In genomic region chr5:180099733-180100611, GRCh38 we compare ENCODE assay signal across 17 cellular contexts. TPM values are rescaled to one million over a fixed set of nuclear protein-coding genes. Genes with fewer than 3 reads are reported as not detected.
A peak's percentile ranks its signal among the peaks of the same experiment; 100 is the strongest.
DNase-seq lines count a peak whose midpoint lies in the region; ATAC-seq, FAIRE-seq and TF ChIP-seq lines count a peak whose summit lies in the region.
"Had no signal": no experiment of that assay in that cellular context is flagged by ENCODE, and none has a peak within 500 bp of the region (broad histone marks: within the 10 kb centered on the region; RNA-seq: fewer than 3 reads in every experiment).

No MANE protein-coding gene starts in this region.

- peaks cover 7% of the 10 kb centered on the region for H3K27me3 Mint-ChIP-seq in H9 (ENCODE audit: low read depth)

- no peak overlapping the region for H2BK20ac ChIP-seq in H9 (ENCODE audit: low read depth, low read length, poor library complexity, severe bottlenecking)

- H3K14ac ChIP-seq in H9 (ENCODE audit: insufficient read depth, low read length): peak overlapping the region; percentile 5; the same call in 1 of the 2 replicates

- H2AK5ac ChIP-seq in H9 (ENCODE audit: insufficient read length, low read length): no peak overlapping the region

- no peak overlapping the region for H3K4ac ChIP-seq in H9 (ENCODE audit: low read depth, low read length)

- BruUV-seq in HepG2 (replicated peaks; lab: Mats Ljungman, UMichigan): no TSS peak

- DNase-seq in activated CD4-positive, CD25-positive, alpha-beta regulatory T cell treated with anti-CD3 and anti-CD28 coated beads, Interleukin-2, amount 50 U/mL, for 72 hours: peak; percentile 23
- no peak for DNase-seq in H9
- DNase-seq in HepG2 (ENCODE audit: low spot score): no peak
- peak; percentile 67 for DNase-seq in spleen
- DNase-seq in erythroblast (lab: John Stamatoyannopoulos, UW): no peak
- no peak for DNase-seq in stimulated activated CD8-positive, alpha-beta memory T cell treated with anti-CD3 and anti-CD28 coated beads, Interleukin-4, amount 100 ng/mL, for 48 hours
- no peak for DNase-seq in amygdala (lab: John Stamatoyannopoulos, UW)
- DNase-seq: DMS79, IMR-90, Karpas-422, MG63, NCI-H1092 treated with DMSO at 0.1 percent for 48 hours, NCI-H2081 treated with DMSO at 0.1 percent for 48 hours, NCI-H510A treated with DMSO at 0.1 percent for 48 hours had no signal

- no peak overlapping the region for H2BK12ac ChIP-seq in H9 (ENCODE audit: insufficient read length, low read depth, low read length)

- H3K79me1 ChIP-seq in H9 (ENCODE audit: insufficient read depth, low read depth, low read length, poor library complexity, severe bottlenecking): no peaks in the 10 kb centered on the region

- H3K18ac ChIP-seq in H9 (ENCODE audit: insufficient read length, low read depth, low read length): no peak overlapping the region

- TF ChIP-seq EP300 in HepG2 (IDR thresholded peaks at IDR 0.05; ENCODE audit: low read depth in 2 of 2, low read length in 2 of 2): no peak
- no peak for TF ChIP-seq EP300 in HepG2 (CRISPR knock-in tag; IDR thresholded peaks at IDR 0.05; ENCODE audit: borderline replicate concordance)

- H3K4me3 ChIP-seq in HepG2 (replicated peaks in 1 of 3; ENCODE audit: insufficient read depth in 1 of 3, low read depth in 2 of 3, low read length in 3 of 3) (no peak overlapping the region), spleen (no peak overlapping the region)
- H3K4me3 ChIP-seq: MG63 had no signal

- no CpG with 5 or more reads among the region's 18 CpGs for WGBS in H9 (ENCODE audit: extremely low coverage, insufficient read length, low lambda C conversion rate)
- whole genome bisulfite sequencing in HepG2 (ENCODE audit: low lambda C conversion rate): 20% methylated on average over 1 of the region's 18 CpGs
- 83 to 94% (median 88%) methylated on average over 8 to 18 of the region's 18 CpGs for WGBS in spleen, 5 donors

- no peak overlapping the region for H4K8ac ChIP-seq in H9 (replicated peaks; ENCODE audit: insufficient read length, low read depth, low read length)

- H4K5ac ChIP-seq in H9 (ENCODE audit: insufficient read length, low read depth, low read length): no peak overlapping the region

- no peak overlapping the region for H3T11ph ChIP-seq in H9 (ENCODE audit: low read length)

- H3K9ac ChIP-seq in H9 (ENCODE audit: extremely low read depth, insufficient read length, low read length) (no peak overlapping the region), HepG2 (ENCODE audit: insufficient read depth, low read depth, low read length) (no peak overlapping the region)

- H3K27ac Mint-ChIP-seq in H9: no peak overlapping the region
- H3K27ac Mint-ChIP-seq: CD8-positive, alpha-beta T cell had no signal

- H4K20me1 ChIP-seq in H9 (ENCODE audit: control insufficient read depth, insufficient read depth, insufficient read length) (no peaks in the 10 kb centered on the region), HepG2 (ENCODE audit: insufficient read depth, low read length) (no peaks in the 10 kb centered on the region)

- H3K4me1 ChIP-seq in H9 (ENCODE audit: insufficient read depth, low read length) (no peaks in the 10 kb centered on the region), HepG2 (ENCODE audit: insufficient read depth, low read length) (no peaks in the 10 kb centered on the region), spleen (no peaks in the 10 kb centered on the region)

- H3K9me3 ChIP-seq in H9 (ENCODE audit: control insufficient read depth, low read depth, low read length) (no peaks in the 10 kb centered on the region), HepG2 (ENCODE audit: low read length) (no peaks in the 10 kb centered on the region), spleen (peaks cover 0 to 3% (median 0%) of the 10 kb centered on the region in 8 donors)

- H3K9me3 Mint-ChIP-seq in H9: peaks cover 2 to 4% of the 10 kb centered on the region in 2 experiments; a peak in 3 of 5 replicates
- H3K9me3 Mint-ChIP-seq: CD8-positive, alpha-beta T cell had no signal

- H3K23ac ChIP-seq in H9 (ENCODE audit: insufficient read length, low read depth, low read length): no peak overlapping the region

- 0 out of 4 replicates have a peak, but pooled peaks cover 0 to 2% of the 10 kb centered on the region in 2 experiments for H3K4me1 Mint-ChIP-seq in H9

- H3K56ac ChIP-seq in H9 (ENCODE audit: insufficient read length, low read depth, low read length): no peak overlapping the region

- TF ChIP-seq RAD21 in HepG2 (CRISPR knock-in tag; IDR thresholded peaks at IDR 0.05): no peak

- H3K27ac ChIP-seq in H9 (ENCODE audit: insufficient read length, low read depth, low read length) (no peak overlapping the region), HepG2 (ENCODE audit: extremely low read length, insufficient read depth, low read length) (no peak overlapping the region), spleen (no peak overlapping the region)
- H3K27ac ChIP-seq: 22Rv1 had no signal

- TF ChIP-seq POLR2A in HepG2 (IDR thresholded peaks at IDR 0.05; ENCODE audit: insufficient read depth in 1 of 2, low read depth in 2 of 2, low read length in 2 of 2) (no peak), spleen (IDR thresholded peaks at IDR 0.05) (no peak), erythroblast (IDR thresholded peaks at IDR 0.05; ENCODE audit: low read length) (no peak)

- peaks cover 2% of the 10 kb centered on the region for H3K23me2 ChIP-seq in H9 (ENCODE audit: insufficient read length, low read depth, low read length, poor library complexity, severe bottlenecking)

- no peaks in the 10 kb centered on the region for H3K79me2 ChIP-seq in H9 (ENCODE audit: insufficient read depth, low read length)
- H3K79me2 ChIP-seq in HepG2 (ENCODE audit: insufficient read depth, low read length): no peaks in the 10 kb centered on the region

- no peak for FAIRE-seq in HepG2 (lab: Jason Lieb, UNC)

- in situ Hi-C loops in HepG2 (cut with HindIII; ENCODE audit: extremely low pct_ligation_motif_present, low pct_unique_long_range_greater_than_20kb): loop anchor here (25.0 kb wide), 1 partner anchor 338 kb away; no protein-coding TSS in a partner anchor

- H3K36me3 Mint-ChIP-seq in H9 (ENCODE audit: insufficient read depth in 1 of 3, low read depth in 3 of 3): peaks cover 0 to 11% (median 0%) of the 10 kb centered on the region in 3 experiments; a peak in 3 of 7 replicates
- H3K36me3 Mint-ChIP-seq: CD8-positive, alpha-beta T cell had no signal

- no peak overlapping the region for H2BK15ac ChIP-seq in H9 (ENCODE audit: low read depth, low read length)

- H2AFZ ChIP-seq in H9 (ENCODE audit: low read length) (no peak overlapping the region), HepG2 (ENCODE audit: low read length) (no peak overlapping the region)

- H2BK5ac ChIP-seq in H9 (ENCODE audit: insufficient read length, low read length): no peak overlapping the region

- no peak for ATAC-seq in activated CD4-positive, CD25-positive, alpha-beta regulatory T cell treated with anti-CD3 and anti-CD28 coated beads, Interleukin-2, amount 50 U/mL, for 24 hours
- no peak; the same call in 2 of the 3 replicates for ATAC-seq in HepG2
- ATAC-seq: CD8-positive, alpha-beta T cell had no signal

- no peak for TF ChIP-seq CTCF in H9 (conservative IDR thresholded peaks at IDR 0.05)
- no peak for TF ChIP-seq CTCF in HepG2 (CRISPR knock-in tag; IDR thresholded peaks at IDR 0.05)
- no peak for TF ChIP-seq CTCF in spleen (IDR thresholded peaks at IDR 0.05 in 8 of 11, conservative IDR thresholded peaks at IDR 0.05 in 3 of 11)

- CTCF ChIA-PET in HepG2 (lab: Yijun Ruan, JAX; ENCODE audit: low intra/inter-chr PET ratio, low total read pairs): no interaction called here

- H3K36me3 ChIP-seq in HepG2 (replicated peaks in 1 of 2; ENCODE audit: control insufficient read depth in 1 of 2, insufficient read depth in 2 of 2, low read length in 2 of 2): no peaks in the 10 kb centered on the region
- no peaks in the 10 kb centered on the region for H3K36me3 ChIP-seq in spleen
- H3K36me3 ChIP-seq: MG63 had no signal

- H3K27me3 ChIP-seq in H9 (ENCODE audit: insufficient read depth, low read length) (no peaks in the 10 kb centered on the region), HepG2 (ENCODE audit: control insufficient read depth in 1 of 2, insufficient read depth in 2 of 2, low read length in 2 of 2) (peaks cover 3 to 48% of the 10 kb centered on the region in 2 experiments; a peak in 3 of 5 replicates), spleen (replicated peaks in 1 of 7) (peaks cover 0 to 13% (median 0%) of the 10 kb centered on the region in 7 donors)
- H3K27me3 ChIP-seq: MG63 had no signal

- H2BK120ac ChIP-seq in H9 (ENCODE audit: low read depth, low read length, poor library complexity, severe bottlenecking): no peak overlapping the region

- no peak overlapping the region for H3K4me3 Mint-ChIP-seq in H9
- H3K4me3 Mint-ChIP-seq: CD8-positive, alpha-beta T cell had no signal

- H3K4me2 ChIP-seq in H9 (ENCODE audit: insufficient read depth, insufficient read length, low read length) (no peak overlapping the region), HepG2 (ENCODE audit: low read depth, low read length) (no peak overlapping the region)

- POLR2A ChIA-PET in HepG2 (lab: Yijun Ruan, JAX): no interaction called here

- H4K91ac ChIP-seq in H9 (ENCODE audit: insufficient read length, low read depth, low read length): no peak overlapping the region

- intact Hi-C loops in HepG2 (cut with micrococcal nuclease; ENCODE audit: unreplicated experiment) (no loop called here), spleen (cut with DNase I; ENCODE audit: low total_unique reads) (no loop called here)

RNA-seq across cellular contexts. Expression of gene RNF130, which starts 28.4 kb away (rescaled TPM):
- total RNA-seq in H9 (2021): 76.4 and 80.0 TPM in 2 replicates
- total RNA-seq in HepG2 (2016; rRNA removed; fragmentation: Illumina TruSeq; extraction: Trizol): 21.3 and 28.2 TPM in 2 replicates
- 51.1 and 56.5 TPM in 2 replicates for total RNA-seq in HepG2 (2016; cell fraction: cytosol; rRNA removed; fragmentation: Illumina TruSeq; extraction: Trizol; ENCODE audit: low read depth)
- 20.7 and 27.0 TPM in 2 replicates for total RNA-seq in HepG2 (2016; cell fraction: insoluble cytoplasmic fraction; rRNA removed; fragmentation: Illumina TruSeq; extraction: Trizol)
- 71.6 and 78.1 TPM in 2 replicates for total RNA-seq in HepG2 (2016; cell fraction: membrane; rRNA removed; fragmentation: Illumina TruSeq; extraction: Trizol)
- 19.2 and 22.9 TPM in 2 replicates for total RNA-seq in HepG2 (2016; cell fraction: nucleus; rRNA removed; fragmentation: Illumina TruSeq; extraction: Trizol)
- 25.9 and 28.3 TPM in 2 replicates for polyA plus RNA-seq in HepG2 (2011; rRNA removed)
- polyA plus RNA-seq in HepG2 (2011; cell fraction: cytosol; rRNA removed): 21.0 and 26.9 TPM in 2 replicates
- 10.8 and 12.4 TPM in 2 replicates for polyA plus RNA-seq in HepG2 (2011; cell fraction: nucleus; rRNA removed)
- polyA plus RNA-seq in HepG2 (2012): 21.3 and 23.0 TPM in 2 replicates
- polyA plus RNA-seq in HepG2 (2016; cell fraction: cytosol; fragmentation: Illumina TruSeq; extraction: Trizol; ENCODE audit: low read depth): 78.2 and 88.6 TPM in 2 replicates
- polyA plus RNA-seq in HepG2 (2016; cell fraction: insoluble cytoplasmic fraction; fragmentation: Illumina TruSeq; extraction: Trizol; ENCODE audit: low read depth): 31.6 and 34.3 TPM in 2 replicates
- 86.4 and 87.9 TPM in 2 replicates for polyA plus RNA-seq in HepG2 (2016; cell fraction: membrane; fragmentation: Illumina TruSeq; extraction: Trizol; ENCODE audit: low read depth)
- polyA plus RNA-seq in HepG2 (2016; cell fraction: nucleus; fragmentation: Illumina TruSeq; extraction: Trizol; ENCODE audit: insufficient read depth, low read depth): 38.8 and 41.1 TPM in 2 replicates
- 12.5 and 16.7 TPM in 2 replicates for polyA minus RNA-seq in HepG2 (2011; rRNA and poly(A)+ RNA removed; ENCODE audit: low replicate concordance)
- 12.9 and 13.1 TPM in 2 replicates for polyA minus RNA-seq in HepG2 (2011; cell fraction: cytosol; rRNA and poly(A)+ RNA removed)
- 18.3 and 20.1 TPM in 2 replicates for polyA minus RNA-seq in HepG2 (2011; cell fraction: nucleus; rRNA and poly(A)+ RNA removed)
- 100 to 1,000 TPM in 1 of 7 donors, 10 to 100 TPM in 6; 64.5 to 119 (median 84.1) TPM for total RNA-seq in spleen
- polyA plus RNA-seq in spleen: 10 to 100 TPM; 44.1 to 57.0 (median 45.4) TPM

Comparison
In these comparisons a context has a peak if more than half of its experiments do, and no peak if none do; other contexts are left out.
1. DNase-seq: peak in activated CD4-positive, CD25-positive, alpha-beta regulatory T cell treated with anti-CD3 and anti-CD28 coated beads, Interleukin-2, amount 50 U/mL, for 72 hours (single experiment) and spleen (single experiment); none in H9 (single experiment), HepG2 (single experiment), erythroblast (0 of 2), stimulated activated CD8-positive, alpha-beta memory T cell treated with anti-CD3 and anti-CD28 coated beads, Interleukin-4, amount 100 ng/mL, for 48 hours (single experiment) and amygdala (0 of 56).